In genomic region chr6:151118453-151119123, GRCh38 we compare ENCODE assay signal across 17 cellular contexts.
DNase-seq lines count a peak whose midpoint lies in the region; ATAC-seq and TF ChIP-seq lines count a peak whose summit lies in the region.
"Had no signal": no experiment of that assay in that cellular context is flagged by ENCODE, and none has a peak within 500 bp of the region (broad histone marks: within the 10 kb centered on the region; RNA-seq: fewer than 3 reads in every experiment).

No MANE protein-coding gene starts in this region.

- H3K27ac ChIP-seq in hepatocyte (peak overlapping the region; percentile 88), upper lobe of right lung (no peak overlapping the region), A673 (ENCODE audit: low read depth, low read length, poor library complexity, severe bottlenecking) (no peak overlapping the region)
- no peak overlapping the region for H3K27ac ChIP-seq in naive thymus-derived CD4-positive, alpha-beta T cell (ENCODE audit: low read depth, low read length)
- H3K27ac ChIP-seq: C4-2B, SJSA1 had no signal

- POLR2A ChIA-PET in A673 (lab: Charles Lee; ENCODE audit: low non-redundant PET) = no interaction called here
- POLR2A ChIA-PET in naive thymus-derived CD4-positive, alpha-beta T cell (lab: Charles Lee) = no interaction called here

- H3K36me3 Mint-ChIP-seq in natural killer cell (no peaks in the 10 kb centered on the region), mesothelial cell of epicardium (no peaks in the 10 kb centered on the region)
- no peaks in the 10 kb centered on the region for H3K36me3 Mint-ChIP-seq in natural killer cell treated with Interleukin-12 subunit alpha and Interleukin-12 subunit beta and Interleukin-15 and Interleukin-18, amount 100 ng/mL, for 72 hours
- H3K36me3 Mint-ChIP-seq in naive thymus-derived CD4-positive, alpha-beta T cell = no peaks in the 10 kb centered on the region
- H3K36me3 Mint-ChIP-seq: IgD-negative memory B cell had no signal

- H3K36me3 ChIP-seq in hepatocyte (replicated peaks; ENCODE audit: insufficient read depth, low read depth) (no peaks in the 10 kb centered on the region), upper lobe of right lung (no peaks in the 10 kb centered on the region), A673 (ENCODE audit: insufficient read depth, low read length, poor library complexity, severe bottlenecking) (no peaks in the 10 kb centered on the region)
- H3K36me3 ChIP-seq in naive thymus-derived CD4-positive, alpha-beta T cell (ENCODE audit: control insufficient read depth in 2 of 3, insufficient read depth in 3 of 3, low read length in 3 of 3) = no peaks in the 10 kb centered on the region
- H3K36me3 ChIP-seq: SJSA1 had no signal

- no peaks in the 10 kb centered on the region for H3K27me3 Mint-ChIP-seq in natural killer cell (ENCODE audit: low read depth in 2 of 2)
- H3K27me3 Mint-ChIP-seq in natural killer cell treated with Interleukin-12 subunit alpha and Interleukin-12 subunit beta and Interleukin-15 and Interleukin-18, amount 100 ng/mL, for 72 hours = no peaks in the 10 kb centered on the region
- H3K27me3 Mint-ChIP-seq in mesothelial cell of epicardium (ENCODE audit: low read depth) = no peaks in the 10 kb centered on the region
- peaks cover 0 to 3% (median 0%) of the 10 kb centered on the region in 5 donors for H3K27me3 Mint-ChIP-seq in naive thymus-derived CD4-positive, alpha-beta T cell
- H3K27me3 Mint-ChIP-seq: IgD-negative memory B cell had no signal

- no peak overlapping the region for H3K4me2 ChIP-seq in hepatocyte

- no peaks in the 10 kb centered on the region for H3K79me2 ChIP-seq in hepatocyte

- CTCF ChIA-PET in A673 (lab: Charles Lee) = no interaction called here
- CTCF ChIA-PET in naive thymus-derived CD4-positive, alpha-beta T cell (lab: Charles Lee) = no interaction called here

- H3K4me1 Mint-ChIP-seq in natural killer cell (peaks cover 0 to 7% of the 10 kb centered on the region in 2 donors), mesothelial cell of epicardium (peaks cover 26% of the 10 kb centered on the region)
- no peaks in the 10 kb centered on the region for H3K4me1 Mint-ChIP-seq in natural killer cell treated with Interleukin-12 subunit alpha and Interleukin-12 subunit beta and Interleukin-15 and Interleukin-18, amount 100 ng/mL, for 72 hours (ENCODE audit: low read depth in 2 of 2)
- peaks cover 0 to 5% (median 0%) of the 10 kb centered on the region in 7 donors for H3K4me1 Mint-ChIP-seq in naive thymus-derived CD4-positive, alpha-beta T cell
- H3K4me1 Mint-ChIP-seq: IgD-negative memory B cell had no signal

- TF ChIP-seq CTCF in natural killer cell (IDR thresholded peaks at IDR 0.05) (no peak), hepatocyte (IDR thresholded peaks at IDR 0.05; ENCODE audit: poor library complexity) (no peak), mesothelial cell of epicardium (IDR thresholded peaks at IDR 0.05; ENCODE audit: unreplicated experiment) (no peak), upper lobe of right lung (IDR thresholded peaks at IDR 0.05) (no peak), A673 (conservative IDR thresholded peaks at IDR 0.05; ENCODE audit: low read depth, low read length) (no peak)

- no peaks in the 10 kb centered on the region for H3K27me3 ChIP-seq in hepatocyte
- H3K27me3 ChIP-seq in upper lobe of right lung = no peaks in the 10 kb centered on the region
- no peaks in the 10 kb centered on the region for H3K27me3 ChIP-seq in A673 (replicated peaks; ENCODE audit: insufficient read depth, low read depth, low read length, poor library complexity)
- H3K27me3 ChIP-seq in naive thymus-derived CD4-positive, alpha-beta T cell (ENCODE audit: control insufficient read depth in 2 of 2, insufficient read depth in 2 of 2, low read length in 2 of 2) = no peaks in the 10 kb centered on the region
- H3K27me3 ChIP-seq: SJSA1 had no signal

- H3K9me3 Mint-ChIP-seq in natural killer cell (no peaks in the 10 kb centered on the region), mesothelial cell of epicardium (no peaks in the 10 kb centered on the region)
- no peaks in the 10 kb centered on the region for H3K9me3 Mint-ChIP-seq in natural killer cell treated with Interleukin-12 subunit alpha and Interleukin-12 subunit beta and Interleukin-15 and Interleukin-18, amount 100 ng/mL, for 72 hours
- no peaks in the 10 kb centered on the region for H3K9me3 Mint-ChIP-seq in naive thymus-derived CD4-positive, alpha-beta T cell
- H3K9me3 Mint-ChIP-seq: IgD-negative memory B cell had no signal

- H3K4me3 Mint-ChIP-seq in natural killer cell (no peak overlapping the region), mesothelial cell of epicardium (no peak overlapping the region)
- H3K4me3 Mint-ChIP-seq in natural killer cell treated with Interleukin-12 subunit alpha and Interleukin-12 subunit beta and Interleukin-15 and Interleukin-18, amount 100 ng/mL, for 72 hours = no peak overlapping the region
- no peak overlapping the region for H3K4me3 Mint-ChIP-seq in naive thymus-derived CD4-positive, alpha-beta T cell

- H3K27ac Mint-ChIP-seq in natural killer cell = no peak overlapping the region
- H3K27ac Mint-ChIP-seq in natural killer cell treated with Interleukin-12 subunit alpha and Interleukin-12 subunit beta and Interleukin-15 and Interleukin-18, amount 100 ng/mL, for 72 hours = no peak overlapping the region
- H3K27ac Mint-ChIP-seq in mesothelial cell of epicardium = peak overlapping the region; percentile 71
- H3K27ac Mint-ChIP-seq in naive thymus-derived CD4-positive, alpha-beta T cell = no peak overlapping the region
- H3K27ac Mint-ChIP-seq: IgD-negative memory B cell had no signal

- H2AFZ ChIP-seq in hepatocyte = no peak overlapping the region

- 87% methylated on average over 8 of the region's 8 CpGs for WGBS in hepatocyte (ENCODE audit: low lambda C conversion rate, missing lambda C conversion rate)

- intact Hi-C loops in natural killer cell (cut with micrococcal nuclease) (no loop called here), upper lobe of right lung (cut with DNase I) (no loop called here), A673 (cut with micrococcal nuclease; ENCODE audit: unreplicated experiment) (no loop called here)
- intact Hi-C loops in naive thymus-derived CD4-positive, alpha-beta T cell (cut with micrococcal nuclease) = no loop called here

- DNase-seq in natural killer cell (no peak), hepatocyte (ENCODE audit: low spot score) (peak; percentile 24), mesothelial cell of epicardium (ENCODE audit: low spot score in 2 of 2, unreplicated experiment in 2 of 2) (no peak), upper lobe of right lung (no peak), A673 (ENCODE audit: low spot score) (no peak)
- DNase-seq in natural killer cell treated with Interleukin-12 subunit alpha and Interleukin-12 subunit beta and Interleukin-15 and Interleukin-18, amount 100 ng/mL, for 72 hours (ENCODE audit: low spot score) = no peak
- DNase-seq in naive thymus-derived CD4-positive, alpha-beta T cell = no peak
- DNase-seq: 8988T, DMS153, NCI-H1417 treated with DMSO at 0.1 percent for 48 hours, NCI-H2029, NCI-H2171 treated with DMSO at 0.1 percent for 48 hours, NCI-H82 had no signal

- ATAC-seq in natural killer cell = peak in 2 of 3 donors; percentile 19 to 32
- no peak for ATAC-seq in natural killer cell treated with Interleukin-12 subunit alpha and Interleukin-12 subunit beta and Interleukin-15 and Interleukin-18, amount 100 ng/mL, for 72 hours
- ATAC-seq in upper lobe of right lung = peak; percentile 28
- no peak for ATAC-seq in HG03159 (IDR thresholded peaks at IDR 0.05; ENCODE audit: unreplicated experiment)
- ATAC-seq in naive thymus-derived CD4-positive, alpha-beta T cell = no peak

- no TSS peak for BruUV-seq in A673 (replicated peaks; lab: Mats Ljungman, UMichigan)

- peaks cover 6% of the 10 kb centered on the region for H3K4me1 ChIP-seq in hepatocyte (ENCODE audit: insufficient read depth)
- no peaks in the 10 kb centered on the region for H3K4me1 ChIP-seq in upper lobe of right lung
- H3K4me1 ChIP-seq in A673 (ENCODE audit: insufficient read depth, low read length, poor library complexity, severe bottlenecking) = no peaks in the 10 kb centered on the region
- H3K4me1 ChIP-seq in naive thymus-derived CD4-positive, alpha-beta T cell (ENCODE audit: control insufficient read depth in 2 of 2, insufficient read depth in 2 of 2, low read length in 2 of 2) = no peaks in the 10 kb centered on the region
- H3K4me1 ChIP-seq: SJSA1 had no signal

- no peaks in the 10 kb centered on the region for H4K20me1 ChIP-seq in hepatocyte (ENCODE audit: insufficient read depth, poor library complexity, severe bottlenecking)

- H3K9me3 ChIP-seq in hepatocyte (ENCODE audit: low read depth) (no peaks in the 10 kb centered on the region), upper lobe of right lung (no peaks in the 10 kb centered on the region), A673 (ENCODE audit: low read depth, low read length, poor library complexity, severe bottlenecking) (no peaks in the 10 kb centered on the region)
- H3K9me3 ChIP-seq in naive thymus-derived CD4-positive, alpha-beta T cell (ENCODE audit: control insufficient read depth in 2 of 3, low read length in 3 of 3) = no peaks in the 10 kb centered on the region
- H3K9me3 ChIP-seq: SJSA1 had no signal

- H3K4me3 ChIP-seq in hepatocyte (no peak overlapping the region), upper lobe of right lung (no peak overlapping the region), A673 (ENCODE audit: low read depth, low read length, poor library complexity, severe bottlenecking) (no peak overlapping the region)
- no peak overlapping the region for H3K4me3 ChIP-seq in naive thymus-derived CD4-positive, alpha-beta T cell (ENCODE audit: low read length)
- H3K4me3 ChIP-seq: SJSA1 had no signal

- no peaks in the 10 kb centered on the region for H3K9me2 ChIP-seq in hepatocyte (replicated peaks; ENCODE audit: insufficient read depth)

Comparison
In these comparisons a context has a peak if more than half of its experiments do, and no peak if none do; other contexts are left out.
1. ATAC-seq: peak in natural killer cell (2 of 3) and upper lobe of right lung (single experiment); none in natural killer cell treated with Interleukin-12 subunit alpha and Interleukin-12 subunit beta and Interleukin-15 and Interleukin-18, amount 100 ng/mL, for 72 hours (0 of 2), HG03159 (single experiment) and naive thymus-derived CD4-positive, alpha-beta T cell (single experiment).